15 cellular contexts compared by ENCODE assay signal in genomic region chr13:24308488-24309020, GRCh38. TPM values are rescaled to one million over a fixed set of nuclear protein-coding genes. Genes with fewer than 3 reads are reported as not detected.
"Had no signal": no experiment of that assay in that cellular context is flagged by ENCODE, and none has a peak within 500 bp of the region (broad histone marks: within the 10 kb centered on the region; RNA-seq: fewer than 3 reads in every experiment).

No MANE protein-coding gene starts in this region.

- H3K4me1 Mint-ChIP-seq: activated CD8-positive, alpha-beta memory T cell treated with anti-CD3 and anti-CD28 coated beads, Interleukin-2, amount 10 ng/mL, durations not matched to agents 7 days and 5 days; stimulated activated effector memory CD8-positive, alpha-beta T cell treated with anti-CD3 and anti-CD28 coated beads, Interleukin-12 subunit alpha, Interleukin-12 subunit beta, amount 100 ng/mL, for 72 hours had no signal

- H3K4me1 ChIP-seq: right lobe of liver had no signal

- H3K27me3 ChIP-seq: left lung, neutrophil, right lobe of liver had no signal

- ATAC-seq: activated CD8-positive, alpha-beta memory T cell treated with anti-CD3 and anti-CD28 coated beads, Interleukin-2, amount 10 ng/mL, durations not matched to agents 7 days and 5 days had no signal

- H3K27ac Mint-ChIP-seq: activated CD8-positive, alpha-beta memory T cell treated with anti-CD3 and anti-CD28 coated beads, Interleukin-2, amount 10 ng/mL, durations not matched to agents 7 days and 5 days; progenitor cell of endocrine pancreas; stimulated activated effector memory CD8-positive, alpha-beta T cell treated with anti-CD3 and anti-CD28 coated beads, Interleukin-12 subunit alpha, Interleukin-12 subunit beta, amount 100 ng/mL, for 72 hours; type B pancreatic cell had no signal

- H3K4me3 ChIP-seq: left lung, right lobe of liver had no signal

- H3K9me3 Mint-ChIP-seq: stimulated activated effector memory CD8-positive, alpha-beta T cell treated with anti-CD3 and anti-CD28 coated beads, Interleukin-12 subunit alpha, Interleukin-12 subunit beta, amount 100 ng/mL, for 72 hours; type B pancreatic cell had no signal

- DNase-seq: activated CD4-positive, alpha-beta T cell treated with anti-CD3 and anti-CD28 coated beads for 1 hour; activated CD4-positive, alpha-beta T cell treated with anti-CD3 and anti-CD28 coated beads, Interleukin-2, amount 50 U/mL, for 48 hours; activated CD8-positive, alpha-beta memory T cell treated with anti-CD3 and anti-CD28 coated beads, Interleukin-2, amount 10 ng/mL, durations not matched to agents 7 days and 5 days; activated naive CD4-positive, alpha-beta T cell treated with anti-CD3 and anti-CD28 coated beads, Interleukin-2, amount 50 U/mL, for 16 hours; amygdala; left lung; mesendoderm; right lobe of liver; substantia nigra had no signal

- H3K4me3 Mint-ChIP-seq: activated CD8-positive, alpha-beta memory T cell treated with anti-CD3 and anti-CD28 coated beads, Interleukin-2, amount 10 ng/mL, durations not matched to agents 7 days and 5 days; stimulated activated effector memory CD8-positive, alpha-beta T cell treated with anti-CD3 and anti-CD28 coated beads, Interleukin-12 subunit alpha, Interleukin-12 subunit beta, amount 100 ng/mL, for 72 hours; type B pancreatic cell had no signal

- H3K9me3 ChIP-seq: left lung, neutrophil, right lobe of liver had no signal

- H3K27ac ChIP-seq: left lung, neutrophil, right lobe of liver had no signal

RNA-seq across cellular contexts. Expression of gene C1QTNF9, which starts 0.8 kb away (rescaled TPM):
- total RNA-seq: activated CD8-positive, alpha-beta memory T cell treated with anti-CD3 and anti-CD28 coated beads, Interleukin-2, amount 10 ng/mL, durations not matched to agents 7 days and 5 days; chondrocyte; dermis microvascular lymphatic vessel endothelial cell; progenitor cell of endocrine pancreas had no signal
